Comparison of ENCODE assay signal across 1 cellular context in genomic region chr17:8185580-8186445, GRCh38.
TF ChIP-seq lines count a peak whose summit lies in the region.

No MANE protein-coding gene starts in this region.

TF ChIP-seq in WTC11, 78 proteins besides CTCF, POLR2A, EP300 and RAD21 (continued from another document):
- TF ChIP-seq AR (CRISPR knock-in tag; IDR thresholded peaks at IDR 0.05) (no peak), FOXK1 (CRISPR knock-in tag; IDR thresholded peaks at IDR 0.05) (0 out of 2 replicates have a peak, but pooled peaks have one; percentile 25)
